ENCODE assay signal across 5 cellular contexts in genomic region chr1:4531842-4532241, GRCh38.
"Had no signal": no experiment of that assay in that cellular context is flagged by ENCODE, and none has a peak within 500 bp of the region (broad histone marks: within the 10 kb centered on the region; RNA-seq: fewer than 3 reads in every experiment).

No MANE protein-coding gene starts in this region.

- DNase-seq: GM23248, GOT3, HCEC 1CT had no signal

- H3K27ac ChIP-seq: GM23248 had no signal

- H3K9ac ChIP-seq: GM23248 had no signal

- H2AFZ ChIP-seq: GM23248 had no signal

- FAIRE-seq: H54, HTR-8/SVneo had no signal

- H3K4me3 ChIP-seq: GM23248 had no signal
